In the genomic region with DNA sequence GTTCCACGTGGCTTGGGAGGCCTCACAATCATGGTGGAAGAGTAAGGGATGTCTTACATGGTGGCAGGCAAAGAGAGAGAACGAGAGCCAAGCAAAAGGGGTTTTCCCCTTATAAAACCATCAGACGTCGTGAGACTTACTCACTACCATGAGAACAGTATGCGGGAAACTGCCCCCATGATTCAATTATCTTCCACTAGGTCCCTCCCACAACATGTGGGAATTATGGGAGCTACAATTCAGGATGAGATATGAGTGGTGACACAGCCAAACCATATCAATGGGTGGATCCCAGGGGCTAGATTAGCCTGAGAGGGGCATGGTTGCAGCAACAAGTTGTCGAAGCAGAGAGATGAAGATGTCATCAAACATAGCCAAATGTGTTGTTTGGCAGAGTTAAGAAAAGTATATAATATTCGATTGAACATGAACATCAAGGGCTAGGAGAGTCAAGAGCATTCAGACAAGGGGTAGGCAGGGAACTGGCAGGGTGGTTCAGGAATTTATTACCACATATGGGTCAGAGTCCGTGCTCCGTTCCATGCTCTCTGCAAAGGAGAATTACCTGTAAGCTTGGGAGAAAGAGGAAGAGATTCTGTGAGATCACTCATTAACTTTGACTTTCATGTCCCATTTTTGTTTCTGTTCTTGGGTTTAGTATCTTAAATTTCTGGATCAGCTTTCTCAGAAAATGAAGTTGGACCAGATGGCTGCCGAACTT, we compare ENCODE assay signal across 29 cellular contexts.
"Had no signal": no experiment of that assay in that cellular context is flagged by ENCODE, and none has a peak within 500 bp of the region (broad histone marks: within the 10 kb centered on the region; RNA-seq: fewer than 3 reads in every experiment).

No MANE protein-coding gene starts in this region.

- H3K36me3 ChIP-seq: SJSA1 had no signal

- H3K27ac Mint-ChIP-seq: activated B cell treated with CpG ODN at 0.5 μM for 24 hours; activated CD4-positive, alpha-beta memory T cell treated with anti-CD3 and anti-CD28 coated beads for 36 hours; activated CD4-positive, alpha-beta T cell treated with anti-CD3 and anti-CD28 coated beads, Interleukin-2, amount 10 ng/mL, durations not matched to agents 7 days and 5 days; activated naive CD4-positive, alpha-beta T cell treated with anti-CD3 and anti-CD28 coated beads for 36 hours; activated naive CD8-positive, alpha-beta T cell; brain; T-helper 1 cell treated with Interleukin-12 subunit alpha and Interleukin-12 subunit beta and Interleukin-4 antibody, amounts not matched to agents 30 μg/mL and 1 μg/mL, for 36 hours had no signal

- H3K4me3 Mint-ChIP-seq: activated B cell treated with CpG ODN at 0.5 μM for 24 hours; activated CD4-positive, alpha-beta memory T cell treated with anti-CD3 and anti-CD28 coated beads for 36 hours; activated CD4-positive, alpha-beta T cell treated with anti-CD3 and anti-CD28 coated beads, Interleukin-2, amount 10 ng/mL, durations not matched to agents 7 days and 5 days; activated naive CD4-positive, alpha-beta T cell treated with anti-CD3 and anti-CD28 coated beads for 36 hours; activated naive CD8-positive, alpha-beta T cell; activated T-cell treated with anti-CD3 and anti-CD28 coated beads, Interleukin-2, amount 50 U/mL, for 4 hours; brain; central memory CD8-positive, alpha-beta T cell; T-helper 1 cell treated with Interleukin-12 subunit alpha and Interleukin-12 subunit beta and Interleukin-4 antibody, amounts not matched to agents 30 μg/mL and 1 μg/mL, for 36 hours had no signal

- H3K27me3 ChIP-seq: SJSA1 had no signal

- H3K9me3 ChIP-seq: SJSA1 had no signal

- H3K4me3 ChIP-seq: SJSA1 had no signal

- H3K27ac ChIP-seq: SJSA1 had no signal

- ATAC-seq: activated T-cell treated with anti-CD3 and anti-CD28 coated beads, Interleukin-2, amount 50 U/mL, for 4 hours; PC-3; SK-N-SH treated with all-trans-retinoic acid at 6 μM for 48 hours had no signal

- FAIRE-seq: astrocyte, RCC 7860, TTC549 had no signal

- H3K4me1 ChIP-seq: SJSA1 had no signal

- DNase-seq: activated B cell treated with CpG ODN at 0.5 μM for 24 hours; activated CD4-positive, alpha-beta memory T cell treated with anti-CD3 and anti-CD28 coated beads for 36 hours; activated CD4-positive, alpha-beta T cell treated with anti-CD3 and anti-CD28 coated beads, Interleukin-2, amount 10 ng/mL, durations not matched to agents 7 days and 5 days; activated CD8-positive, alpha-beta memory T cell treated with anti-CD3 and anti-CD28 coated beads for 24 hours; activated gamma-delta T cell; activated naive CD4-positive, alpha-beta T cell treated with anti-CD3 and anti-CD28 coated beads for 36 hours; activated T-cell treated with anti-CD3 and anti-CD28 coated beads, Interleukin-2, amount 50 U/mL, for 4 hours; amygdala; MM.1S; NCI-H1105; NCI-H1436; NCI-H1694 treated with DMSO at 0.1 percent for 48 hours; NCI-H2029 treated with DMSO at 0.1 percent for 48 hours; NCI-H345; NCI-H510A treated with DMSO at 0.1 percent for 48 hours; NCI-H69; PC-3; SHP77; SW 1271; T-helper 9 cell had no signal

- H3K4me1 Mint-ChIP-seq: activated B cell treated with CpG ODN at 0.5 μM for 24 hours; activated CD4-positive, alpha-beta T cell treated with anti-CD3 and anti-CD28 coated beads, Interleukin-2, amount 10 ng/mL, durations not matched to agents 7 days and 5 days; brain; central memory CD8-positive, alpha-beta T cell had no signal

- H3K36me3 Mint-ChIP-seq: activated CD4-positive, alpha-beta memory T cell treated with anti-CD3 and anti-CD28 coated beads for 36 hours; activated naive CD8-positive, alpha-beta T cell; brain had no signal
